Comparison of ENCODE assay signal across 1 cellular context in the genomic region with DNA sequence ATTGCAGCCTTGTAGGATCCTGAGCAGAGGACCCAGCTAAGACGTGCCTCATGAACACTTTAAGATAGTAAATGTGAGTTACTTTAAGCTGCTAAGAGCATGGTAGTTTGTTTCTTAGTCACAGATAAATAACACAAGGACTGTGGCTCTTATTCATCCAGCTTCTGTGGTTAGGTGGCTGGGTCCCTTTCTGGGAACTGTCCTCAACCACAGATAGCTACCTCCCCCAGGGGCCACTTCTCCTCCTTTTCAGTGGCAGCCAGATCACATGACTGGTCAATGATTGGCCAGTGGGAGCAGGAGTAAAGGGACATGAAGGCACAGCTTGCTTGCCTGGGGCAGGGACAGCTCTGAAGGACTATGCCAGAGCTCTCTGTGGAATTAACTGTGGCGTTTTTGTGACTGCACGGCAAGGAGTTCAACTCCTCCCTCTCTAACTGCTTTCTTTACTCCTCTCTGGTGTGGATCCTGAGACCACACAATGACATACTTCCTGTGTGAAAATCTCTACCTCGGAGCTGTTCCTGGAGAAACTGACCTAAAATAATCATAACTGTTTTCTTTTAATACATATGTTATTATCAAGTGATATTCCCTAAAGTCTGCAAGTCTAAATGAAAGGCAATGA.
TF ChIP-seq lines count a peak whose summit lies in the region.

No MANE protein-coding gene starts in this region.

TF ChIP-seq in WTC11, 78 proteins besides CTCF, POLR2A, EP300 and RAD21 (continued from another document):
- TF ChIP-seq ZBTB21 (CRISPR knock-in tag; IDR thresholded peaks at IDR 0.05; ENCODE audit: borderline replicate concordance): no peak
